In genomic region chr2:27795093-27795834, GRCh38 we compare ENCODE assay signal across 17 cellular contexts. TPM values are rescaled to one million over a fixed set of nuclear protein-coding genes. Genes with fewer than 3 reads are reported as not detected.
DNase-seq lines count a peak whose midpoint lies in the region; ATAC-seq and TF ChIP-seq lines count a peak whose summit lies in the region.
"Had no signal": no experiment of that assay in that cellular context is flagged by ENCODE, and none has a peak within 500 bp of the region (broad histone marks: within the 10 kb centered on the region; RNA-seq: fewer than 3 reads in every experiment).

No MANE protein-coding gene starts in this region.

- no peak overlapping the region for H3K4me3 Mint-ChIP-seq in HFFc6
- H3K4me3 Mint-ChIP-seq: activated CD4-positive, alpha-beta T cell treated with anti-CD3 and anti-CD28 coated beads, Interleukin-2, amount 10 ng/mL, durations not matched to agents 7 days and 5 days; activated T-cell treated with anti-CD3 and anti-CD28 coated beads, Interleukin-2, amount 50 U/mL, for 72 hours; nephron had no signal

- peak; percentile 21 for ATAC-seq in mucosa of descending colon
- ATAC-seq: activated T-cell treated with anti-CD3 and anti-CD28 coated beads, Interleukin-2, amount 50 U/mL, for 72 hours; Panc1 had no signal

- H3K27ac ChIP-seq in ascending aorta (peak overlapping the region; percentile 96 to 98), skin epidermis (peak overlapping the region in 12 of 21 experiments; percentile 4 to 85 (median 47))

- peak overlapping the region; percentile 89 for H3K27ac Mint-ChIP-seq in HFFc6
- H3K27ac Mint-ChIP-seq: activated CD4-positive, alpha-beta T cell treated with anti-CD3 and anti-CD28 coated beads, Interleukin-2, amount 10 ng/mL, durations not matched to agents 7 days and 5 days; activated T-cell treated with anti-CD3 and anti-CD28 coated beads, Interleukin-2, amount 50 U/mL, for 72 hours had no signal

- no peak overlapping the region for H3K4me3 ChIP-seq in ascending aorta
- no peak overlapping the region for H3K4me3 ChIP-seq in mucosa of descending colon
- H3K4me3 ChIP-seq in skin epidermis, result no peak overlapping the region

- H3K9me3 ChIP-seq in ascending aorta (no peaks in the 10 kb centered on the region), mucosa of descending colon (no peaks in the 10 kb centered on the region)

- H3K9me3 Mint-ChIP-seq in HFFc6, result no peaks in the 10 kb centered on the region
- H3K9me3 Mint-ChIP-seq: activated CD4-positive, alpha-beta T cell treated with anti-CD3 and anti-CD28 coated beads, Interleukin-2, amount 10 ng/mL, durations not matched to agents 7 days and 5 days; nephron had no signal

- no peaks in the 10 kb centered on the region for H3K27me3 ChIP-seq in ascending aorta

- peaks cover 84% of the 10 kb centered on the region for H3K4me1 Mint-ChIP-seq in HFFc6 (ENCODE audit: low read depth)
- H3K4me1 Mint-ChIP-seq: activated CD4-positive, alpha-beta T cell treated with anti-CD3 and anti-CD28 coated beads, Interleukin-2, amount 10 ng/mL, durations not matched to agents 7 days and 5 days had no signal

- H3K36me3 Mint-ChIP-seq in HFFc6 (ENCODE audit: low read depth), result peaks cover 35% of the 10 kb centered on the region

- TF ChIP-seq CTCF in HFFc6 (IDR thresholded peaks at IDR 0.05) (no peak), ascending aorta (IDR thresholded peaks at IDR 0.05) (no peak), mucosa of descending colon (IDR thresholded peaks at IDR 0.05) (no peak)

- intact Hi-C loops in ascending aorta (cut with DNase I) (loop anchor here (5.0 kb wide), 1 partner anchor 547 kb away; no protein-coding TSS in a partner anchor), mucosa of descending colon (cut with DNase I, micrococcal nuclease) (no loop called here)

- DNase-seq in HFFc6 (no peak), ascending aorta (ENCODE audit: low spot score in 2 of 2) (no peak), mucosa of descending colon (no peak), NCI-H2227 treated with DMSO at 0.1 percent for 48 hours (lab: John Stamatoyannopoulos, UW) (no peak), HK-2 (ENCODE audit: unreplicated experiment) (no peak), NCI-H1048 (lab: John Stamatoyannopoulos, UW) (no peak), NCI-H345 treated with DMSO at 0.1 percent for 48 hours (lab: John Stamatoyannopoulos, UW; ENCODE audit: unreplicated experiment) (no peak)
- DNase-seq: activated CD4-positive, alpha-beta T cell treated with anti-CD3 and anti-CD28 coated beads, Interleukin-2, amount 10 ng/mL, durations not matched to agents 7 days and 5 days; activated T-cell treated with anti-CD3 and anti-CD28 coated beads, Interleukin-2, amount 50 U/mL, for 72 hours; DND-41; foreskin melanocyte; NCI-H1417 treated with DMSO at 0.1 percent for 48 hours; NCI-H446 treated with DMSO at 0.1 percent for 48 hours; stimulated activated CD8-positive, alpha-beta memory T cell treated with anti-CD3 and anti-CD28 coated beads, Interleukin-4, amount 100 ng/mL, for 48 hours had no signal

- peaks cover 1% of the 10 kb centered on the region; the same call in 1 of the 2 replicates for H3K27me3 Mint-ChIP-seq in HFFc6 (ENCODE audit: insufficient read depth)
- H3K27me3 Mint-ChIP-seq: activated CD4-positive, alpha-beta T cell treated with anti-CD3 and anti-CD28 coated beads, Interleukin-2, amount 10 ng/mL, durations not matched to agents 7 days and 5 days had no signal

- H3K4me1 ChIP-seq in ascending aorta (peaks cover 29 to 50% of the 10 kb centered on the region in 2 donors), mucosa of descending colon (ENCODE audit: low read depth) (no peaks in the 10 kb centered on the region)

- H3K36me3 ChIP-seq in ascending aorta (no peaks in the 10 kb centered on the region), mucosa of descending colon (ENCODE audit: low read depth) (no peaks in the 10 kb centered on the region)

RNA-seq across cellular contexts. Expression of gene MRPL33, which starts 23.7 kb away (rescaled TPM):
- total RNA-seq in HFFc6 (2021; fragmentation: NEBNext Ultra II Directional; extraction: Animal tissue kit (Norgen Biotek cat#: 25700)), result 100 to 1,000 TPM; 106 to 151 (median 128) TPM
- total RNA-seq in ascending aorta (3.4 TPM), mucosa of descending colon (10 to 100 TPM; 43.4 to 88.2 (median 53.8) TPM)

Comparison
In these comparisons a context has a peak if more than half of its experiments do, and no peak if none do; other contexts are left out.
1. RNA of gene MRPL33, which starts 23.7 kb away (total RNA-seq): 106 to 151 TPM in HFFc6 and 43.4 to 88.2 TPM in mucosa of descending colon; 3.4 TPM in ascending aorta (single experiment); every median in the first group is over 10 times any median in the second.